7 cellular contexts compared by ENCODE assay signal in genomic region chr20:33977535-33977934, GRCh38.
"Had no signal": no experiment of that assay in that cellular context is flagged by ENCODE, and none has a peak within 500 bp of the region (broad histone marks: within the 10 kb centered on the region; RNA-seq: fewer than 3 reads in every experiment).

No MANE protein-coding gene starts in this region.

- FAIRE-seq: GM12878, GM12891, GM12892, GM18507, GM19239 had no signal

- DNase-seq: GDM1, GF-D8 had no signal

- ATAC-seq: GM12878 had no signal

- H3K4me3 ChIP-seq: GM12878 had no signal
